Comparison of ENCODE assay signal across 8 cellular contexts in genomic region chr4:51842167-51842553, GRCh38. TPM values are rescaled to one million over a fixed set of nuclear protein-coding genes. Genes with fewer than 3 reads are reported as not detected.
A peak's percentile ranks its signal among the peaks of the same experiment; 100 is the strongest.
DNase-seq lines count a peak whose midpoint lies in the region; ATAC-seq and TF ChIP-seq lines count a peak whose summit lies in the region.

No MANE protein-coding gene starts in this region.

- POLR2A ChIA-PET in activated CD4-positive, alpha-beta memory T cell treated with anti-CD3 and anti-CD28 coated beads for 36 hours (lab: Charles Lee) = interaction anchor here (0.6 to 1.2 kb wide), 4 partner anchors 9 to 1253 kb away, joined by 3 to 5 read pairs (median 3); partner anchors contain the start of gene SGCB

- TF ChIP-seq CTCF in glutamatergic neuron (IDR thresholded peaks at IDR 0.05; ENCODE audit: partially characterized antibody, unreplicated experiment) = no peak

- H3K4me3 Mint-ChIP-seq in activated T-cell treated with anti-CD3 and anti-CD28 coated beads, Interleukin-2, amount 50 U/mL, for 4 hours = peak overlapping the region; percentile 93
- H3K4me3 Mint-ChIP-seq in activated CD4-positive, alpha-beta memory T cell treated with anti-CD3 and anti-CD28 coated beads for 36 hours = peak overlapping the region; percentile 89
- peak overlapping the region; percentile 88 for H3K4me3 Mint-ChIP-seq in glutamatergic neuron (ENCODE audit: unreplicated experiment)

- no peaks in the 10 kb centered on the region for H3K9me3 Mint-ChIP-seq in activated T-cell treated with anti-CD3 and anti-CD28 coated beads, Interleukin-2, amount 50 U/mL, for 4 hours
- no peaks in the 10 kb centered on the region for H3K9me3 Mint-ChIP-seq in activated CD4-positive, alpha-beta memory T cell treated with anti-CD3 and anti-CD28 coated beads for 36 hours
- peaks cover 7% of the 10 kb centered on the region for H3K9me3 Mint-ChIP-seq in glutamatergic neuron (ENCODE audit: unreplicated experiment)

- peak overlapping the region; percentile 89 for H3K4me3 ChIP-seq in rectal smooth muscle tissue (ENCODE audit: low read length)

- H3K27ac Mint-ChIP-seq in activated CD4-positive, alpha-beta memory T cell treated with anti-CD3 and anti-CD28 coated beads for 36 hours = peak overlapping the region; percentile 89
- peak overlapping the region; percentile 90 for H3K27ac Mint-ChIP-seq in glutamatergic neuron (ENCODE audit: unreplicated experiment)

- intact Hi-C loops in activated CD4-positive, alpha-beta memory T cell treated with anti-CD3 and anti-CD28 coated beads for 36 hours (cut with micrococcal nuclease) = loop anchor here (1.0 to 10.0 kb wide), 4 partner anchors 800 to 1533 kb away; partner anchors contain the start of gene FIP1L1

- peak overlapping the region; percentile 88 for H3K9ac ChIP-seq in rectal smooth muscle tissue (ENCODE audit: low read length)

- H3K27ac ChIP-seq in rectal smooth muscle tissue (ENCODE audit: low read depth, low read length) = peak overlapping the region; percentile 65

- H3K4me1 ChIP-seq in rectal smooth muscle tissue (ENCODE audit: control insufficient read depth, insufficient read depth, low read length) = peaks cover 9% of the 10 kb centered on the region

- H3K36me3 Mint-ChIP-seq in activated T-cell treated with anti-CD3 and anti-CD28 coated beads, Interleukin-2, amount 50 U/mL, for 4 hours (ENCODE audit: insufficient read depth) = no peaks in the 10 kb centered on the region
- H3K36me3 Mint-ChIP-seq in activated CD4-positive, alpha-beta memory T cell treated with anti-CD3 and anti-CD28 coated beads for 36 hours = peaks cover 1% of the 10 kb centered on the region
- no peaks in the 10 kb centered on the region for H3K36me3 Mint-ChIP-seq in glutamatergic neuron (ENCODE audit: unreplicated experiment)

- DNase-seq in activated T-cell treated with anti-CD3 and anti-CD28 coated beads, Interleukin-2, amount 50 U/mL, for 4 hours = no peak
- no peak for DNase-seq in activated T-cell treated with anti-CD3 and anti-CD28 coated beads, Interleukin-2, amount 50 U/mL, for 48 hours
- peak; percentile 16 for DNase-seq in activated CD4-positive, alpha-beta memory T cell treated with anti-CD3 and anti-CD28 coated beads for 36 hours
- DNase-seq in glutamatergic neuron (peak; percentile 39), NK-92 (lab: John Stamatoyannopoulos, UW; ENCODE audit: unreplicated experiment) (no peak)

- H3K27me3 Mint-ChIP-seq in activated T-cell treated with anti-CD3 and anti-CD28 coated beads, Interleukin-2, amount 50 U/mL, for 4 hours (ENCODE audit: low read depth) = no peaks in the 10 kb centered on the region
- H3K27me3 Mint-ChIP-seq in activated CD4-positive, alpha-beta memory T cell treated with anti-CD3 and anti-CD28 coated beads for 36 hours = no peaks in the 10 kb centered on the region
- peaks cover 6% of the 10 kb centered on the region for H3K27me3 Mint-ChIP-seq in glutamatergic neuron (ENCODE audit: unreplicated experiment)

- no peak for ATAC-seq in activated T-cell treated with anti-CD3 and anti-CD28 coated beads, Interleukin-2, amount 50 U/mL, for 4 hours
- ATAC-seq in GM21390 (IDR thresholded peaks at IDR 0.05; ENCODE audit: unreplicated experiment) = no peak
- no peak for ATAC-seq in HG03139 (IDR thresholded peaks at IDR 0.05; ENCODE audit: unreplicated experiment)

- H3K4me1 Mint-ChIP-seq in activated T-cell treated with anti-CD3 and anti-CD28 coated beads, Interleukin-2, amount 50 U/mL, for 4 hours (ENCODE audit: low read depth) = peaks cover 20% of the 10 kb centered on the region
- H3K4me1 Mint-ChIP-seq in activated CD4-positive, alpha-beta memory T cell treated with anti-CD3 and anti-CD28 coated beads for 36 hours (ENCODE audit: low read depth) = peaks cover 18% of the 10 kb centered on the region
- H3K4me1 Mint-ChIP-seq in glutamatergic neuron (ENCODE audit: low read depth, unreplicated experiment) = peaks cover 8% of the 10 kb centered on the region

- H3K36me3 ChIP-seq in rectal smooth muscle tissue (ENCODE audit: control insufficient read depth, insufficient read depth, low read length) = no peaks in the 10 kb centered on the region

- H3K27me3 ChIP-seq in rectal smooth muscle tissue (ENCODE audit: control insufficient read depth, insufficient read depth, low read length) = no peaks in the 10 kb centered on the region

- CTCF ChIA-PET in activated CD4-positive, alpha-beta memory T cell treated with anti-CD3 and anti-CD28 coated beads for 36 hours (lab: Charles Lee) = interaction anchor here (0.7 to 1.1 kb wide), 3 partner anchors 9 to 353 kb away, joined by 3 to 5 read pairs (median 4); partner anchors contain the start of gene SGCB

RNA-seq across cellular contexts. Expression of gene DCUN1D4, which starts 0.8 kb away (rescaled TPM):
- 10 to 100 TPM; 18.2 to 19.4 (median 18.5) TPM for total RNA-seq in activated T-cell treated with anti-CD3 and anti-CD28 coated beads, Interleukin-2, amount 50 U/mL, for 4 hours
- 10 to 100 TPM; 23.5 to 25.1 TPM for total RNA-seq in activated CD4-positive, alpha-beta memory T cell treated with anti-CD3 and anti-CD28 coated beads for 36 hours
- total RNA-seq in glutamatergic neuron (ENCODE audit: unreplicated experiment) = 86.9 TPM

Comparison
In these comparisons a context has a peak if more than half of its experiments do, and no peak if none do; other contexts are left out.
1. DNase-seq: peak in activated CD4-positive, alpha-beta memory T cell treated with anti-CD3 and anti-CD28 coated beads for 36 hours (single experiment) and glutamatergic neuron (single experiment); none in activated T-cell treated with anti-CD3 and anti-CD28 coated beads, Interleukin-2, amount 50 U/mL, for 4 hours (single experiment), activated T-cell treated with anti-CD3 and anti-CD28 coated beads, Interleukin-2, amount 50 U/mL, for 48 hours (0 of 2) and NK-92 (single experiment).
2. Peak in every context shown above with its lines, with median percentiles within 50 percentile points of each other: H3K4me3 Mint-ChIP-seq.